9 cellular contexts compared by ENCODE assay signal in genomic region chr1:154423303-154423987, GRCh38. TPM values are rescaled to one million over a fixed set of nuclear protein-coding genes. Genes with fewer than 3 reads are reported as not detected.
DNase-seq lines count a peak whose midpoint lies in the region; ATAC-seq and TF ChIP-seq lines count a peak whose summit lies in the region.
"Had no signal": no experiment of that assay in that cellular context is flagged by ENCODE, and none has a peak within 500 bp of the region (broad histone marks: within the 10 kb centered on the region; RNA-seq: fewer than 3 reads in every experiment).

No MANE protein-coding gene starts in this region.

- no peak overlapping the region for H3K4me3 ChIP-seq in neutrophil (ENCODE audit: low read depth in 1 of 2, low read length in 1 of 2)

- H3K4me1 Mint-ChIP-seq in endothelial cell (ENCODE audit: unreplicated experiment): peaks cover 16% of the 10 kb centered on the region

- H3K4me3 Mint-ChIP-seq in endothelial cell (ENCODE audit: unreplicated experiment): no peak overlapping the region
- H3K4me3 Mint-ChIP-seq: naive B cell had no signal

- H3K36me3 ChIP-seq in neutrophil: peaks cover 47% of the 10 kb centered on the region

- peak overlapping the region; percentile 66 for H3K27ac ChIP-seq in neutrophil

- TF ChIP-seq CTCF in endothelial cell (IDR thresholded peaks at IDR 0.05; ENCODE audit: unreplicated experiment): no peak
- no peak for TF ChIP-seq CTCF in neutrophil (IDR thresholded peaks at IDR 0.05)

- H3K27me3 ChIP-seq in neutrophil: no peaks in the 10 kb centered on the region

- H3K9me3 ChIP-seq in neutrophil: no peaks in the 10 kb centered on the region

- H3K27me3 Mint-ChIP-seq in endothelial cell (ENCODE audit: unreplicated experiment): peaks cover 9% of the 10 kb centered on the region

- peaks cover under 1% of the 10 kb centered on the region for H3K36me3 Mint-ChIP-seq in endothelial cell (ENCODE audit: low read depth, unreplicated experiment)
- H3K36me3 Mint-ChIP-seq: naive B cell had no signal

- no peak for ATAC-seq in GM19023 (IDR thresholded peaks at IDR 0.05; ENCODE audit: unreplicated experiment)

- H3K4me1 ChIP-seq in neutrophil (ENCODE audit: control insufficient read depth in 1 of 2, insufficient read depth in 1 of 2, low read depth in 1 of 2, low read length in 1 of 2): peaks cover 55 to 64% of the 10 kb centered on the region in 2 experiments

- H3K9me3 Mint-ChIP-seq in endothelial cell (ENCODE audit: unreplicated experiment): no peaks in the 10 kb centered on the region

- DNase-seq in Ammon's horn (ENCODE audit: low spot score): peak; percentile 78
- DNase-seq in NCI-H446 treated with DMSO at 0.1 percent for 48 hours (lab: John Stamatoyannopoulos, UW): peak; percentile 41
- DNase-seq in endothelial cell (ENCODE audit: low spot score): no peak
- DNase-seq in NCI-H82 treated with DMSO at 0.1 percent for 48 hours (lab: John Stamatoyannopoulos, UW; ENCODE audit: unreplicated experiment): no peak
- no peak for DNase-seq in SIG-M5 treated with dmso at 0.1 percent for 504 hours (lab: John Stamatoyannopoulos, UW; ENCODE audit: unreplicated experiment)
- DNase-seq in NCI-H748 (lab: John Stamatoyannopoulos, UW; ENCODE audit: unreplicated experiment): no peak
- DNase-seq: naive B cell had no signal

- peak overlapping the region; percentile 32 for H3K27ac Mint-ChIP-seq in endothelial cell (ENCODE audit: unreplicated experiment)
- H3K27ac Mint-ChIP-seq: naive B cell had no signal

RNA-seq across cellular contexts. Expression of gene IL6R, which starts 18.3 kb away (rescaled TPM):
- total RNA-seq in endothelial cell (ENCODE audit: unreplicated experiment): 1.0 TPM

Comparison
In these comparisons a context has a peak if more than half of its experiments do, and no peak if none do; other contexts are left out.
1. DNase-seq: peak in Ammon's horn (single experiment) and NCI-H446 treated with DMSO at 0.1 percent for 48 hours (single experiment); none in endothelial cell (single experiment), NCI-H82 treated with DMSO at 0.1 percent for 48 hours (single experiment), SIG-M5 treated with dmso at 0.1 percent for 504 hours (single experiment) and NCI-H748 (single experiment).